8 cellular contexts compared by ENCODE assay signal in genomic region chr6:24936641-24937317, GRCh38. TPM values are rescaled to one million over a fixed set of nuclear protein-coding genes. Genes with fewer than 3 reads are reported as not detected.
DNase-seq lines count a peak whose midpoint lies in the region; ATAC-seq and TF ChIP-seq lines count a peak whose summit lies in the region.

No MANE protein-coding gene starts in this region.

- H3K79me2 ChIP-seq in mesendoderm (ENCODE audit: control insufficient read depth, insufficient read depth, low read length), result no peaks in the 10 kb centered on the region

- H3K23ac ChIP-seq in mesendoderm (ENCODE audit: low read length), result no peak overlapping the region

- no peaks in the 10 kb centered on the region for H3K9me3 ChIP-seq in A673 (ENCODE audit: low read depth, low read length, poor library complexity, severe bottlenecking)

- ATAC-seq in GM18867 (IDR thresholded peaks at IDR 0.05; ENCODE audit: unreplicated experiment), result peak; percentile 67
- ATAC-seq in HG02759 (IDR thresholded peaks at IDR 0.05; ENCODE audit: unreplicated experiment), result peak; percentile 66

- no peak overlapping the region for H2BK5ac ChIP-seq in mesendoderm (ENCODE audit: low read length)

- H3K4me2 ChIP-seq in mesendoderm (ENCODE audit: low read length), result no peak overlapping the region

- intact Hi-C loops in A673 (cut with micrococcal nuclease; ENCODE audit: unreplicated experiment), result no loop called here

- H4K5ac ChIP-seq in mesendoderm (ENCODE audit: low read length), result no peak overlapping the region

- DNase-seq in T-helper 2 cell, result peak in 4 of 5 experiments; percentile 33 to 93 (median 38)
- no peak for DNase-seq in mesendoderm
- DNase-seq in GM19240 (ENCODE audit: insufficient read length, low spot score), result no peak
- DNase-seq in NCI-H2196 treated with DMSO at 0.1 percent for 48 hours (lab: John Stamatoyannopoulos, UW; ENCODE audit: unreplicated experiment), result no peak
- DNase-seq in A673 (ENCODE audit: low spot score), result no peak
- no peak for DNase-seq in putamen (ENCODE audit: low spot score)

- H3K79me1 ChIP-seq in mesendoderm (ENCODE audit: low read length), result no peaks in the 10 kb centered on the region

- H3K4ac ChIP-seq in mesendoderm (ENCODE audit: low read depth, low read length), result no peak overlapping the region

- H3K4me3 ChIP-seq in mesendoderm (ENCODE audit: low read length) (no peak overlapping the region), A673 (ENCODE audit: low read depth, low read length, poor library complexity, severe bottlenecking) (no peak overlapping the region)

- CTCF ChIA-PET in A673 (lab: Charles Lee), result interaction anchor here (1.0 kb wide), 1 partner anchor 55 kb away, joined by 3 read pairs; no protein-coding TSS in a partner anchor

- peak overlapping the region; percentile 46 for H2BK15ac ChIP-seq in mesendoderm (replicated peaks; ENCODE audit: low read depth)

- H3K4me1 ChIP-seq in mesendoderm (ENCODE audit: control insufficient read depth, low read depth, low read length), result peaks cover 3% of the 10 kb centered on the region
- no peaks in the 10 kb centered on the region for H3K4me1 ChIP-seq in A673 (ENCODE audit: insufficient read depth, low read length, poor library complexity, severe bottlenecking)

- H4K8ac ChIP-seq in mesendoderm (ENCODE audit: low read depth, low read length), result no peak overlapping the region

- no peak overlapping the region for H3K9ac ChIP-seq in mesendoderm (ENCODE audit: low read length)

- no peak overlapping the region for H2AK5ac ChIP-seq in mesendoderm (ENCODE audit: low read length)

- H3K18ac ChIP-seq in mesendoderm (ENCODE audit: low read length), result no peak overlapping the region

- POLR2A ChIA-PET in A673 (lab: Charles Lee; ENCODE audit: low non-redundant PET), result no interaction called here

- no peak for TF ChIP-seq CTCF in A673 (conservative IDR thresholded peaks at IDR 0.05; ENCODE audit: low read depth, low read length)

- H3K27me3 ChIP-seq in mesendoderm (ENCODE audit: insufficient read depth, low read length, poor library complexity) (no peaks in the 10 kb centered on the region), A673 (replicated peaks; ENCODE audit: insufficient read depth, low read depth, low read length, poor library complexity) (no peaks in the 10 kb centered on the region)

- WGBS in mesendoderm (ENCODE audit: extremely low coverage, insufficient coverage, low lambda C conversion rate), result no CpG with 5 or more reads among the region's 5 CpGs

- H3K56ac ChIP-seq in mesendoderm (ENCODE audit: low read length), result no peak overlapping the region

- BruUV-seq in A673 (replicated peaks; lab: Mats Ljungman, UMichigan), result no TSS peak

- no peaks in the 10 kb centered on the region for H3K36me3 ChIP-seq in mesendoderm (ENCODE audit: control insufficient read depth, insufficient read depth, low read length)
- H3K36me3 ChIP-seq in A673 (ENCODE audit: insufficient read depth, low read length, poor library complexity, severe bottlenecking), result no peaks in the 10 kb centered on the region

- H2BK120ac ChIP-seq in mesendoderm (ENCODE audit: low read depth, low read length), result no peak overlapping the region

- H3K27ac ChIP-seq in mesendoderm (ENCODE audit: low read depth, low read length), result no peak overlapping the region
- H3K27ac ChIP-seq in A673 (ENCODE audit: low read depth, low read length, poor library complexity, severe bottlenecking), result no peak overlapping the region

RNA-seq across cellular contexts. Expression of gene RIPOR2, which starts 1.0 kb away (rescaled TPM):
- polyA plus RNA-seq in mesendoderm (2013, experiment 1 of 2), result 2.4 TPM
- 2.5 TPM for polyA plus RNA-seq in mesendoderm (2013, experiment 2 of 2)
- total RNA-seq in A673 (2021), result 0.17 and 0.37 TPM in 2 replicates

Comparison
In these comparisons a context has a peak if more than half of its experiments do, and no peak if none do; other contexts are left out.
1. DNase-seq: peak in T-helper 2 cell (4 of 5); none in mesendoderm (single experiment), GM19240 (single experiment), NCI-H2196 treated with DMSO at 0.1 percent for 48 hours (single experiment), A673 (single experiment) and putamen (single experiment).